ENCODE assay signal across 18 cellular contexts in the genomic region with DNA sequence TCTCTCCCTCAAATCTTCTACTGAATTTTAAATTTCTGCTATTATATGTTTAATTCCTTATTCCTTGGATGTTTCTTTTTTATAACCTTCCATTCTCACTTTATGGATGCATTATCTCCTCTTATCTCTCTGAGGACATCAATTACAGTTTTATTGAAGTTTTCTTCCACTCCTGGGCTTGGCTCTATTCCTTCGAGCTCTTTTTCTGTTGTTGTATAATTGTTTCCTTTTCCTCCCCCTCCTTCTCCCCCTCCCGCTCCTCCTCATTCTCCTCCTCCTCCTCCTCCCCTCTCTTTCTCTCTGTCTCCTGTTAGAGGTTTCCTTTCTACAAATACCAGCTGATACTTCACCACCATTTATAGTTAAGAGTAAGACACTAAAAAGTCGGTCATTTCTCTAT.
A peak's percentile ranks its signal among the peaks of the same experiment; 100 is the strongest.
DNase-seq lines count a peak whose midpoint lies in the region; TF ChIP-seq lines count a peak whose summit lies in the region.
"Had no signal": no experiment of that assay in that cellular context is flagged by ENCODE, and none has a peak within 500 bp of the region (broad histone marks: within the 10 kb centered on the region; RNA-seq: fewer than 3 reads in every experiment).

No MANE protein-coding gene starts in this region.

- no peak for TF ChIP-seq CTCF in adrenal gland (IDR thresholded peaks at IDR 0.05)
- TF ChIP-seq CTCF in nephron (IDR thresholded peaks at IDR 0.05; ENCODE audit: unreplicated experiment in 3 of 3): no peak

- H3K9me3 Mint-ChIP-seq in nephron: no peaks in the 10 kb centered on the region
- H3K9me3 Mint-ChIP-seq in CD8-positive, alpha-beta memory T cell: peaks cover 0 to 2% (median 0%) of the 10 kb centered on the region in 5 donors

- peak; percentile 15 for DNase-seq in NCI-H2029 (lab: John Stamatoyannopoulos, UW)
- DNase-seq in NCI-H2029 treated with DMSO at 0.1 percent for 48 hours (lab: John Stamatoyannopoulos, UW): no peak
- peak in 4 of 7 donors; percentile 24 to 54 (median 42) for DNase-seq in adrenal gland
- DNase-seq in mucosa of gallbladder (ENCODE audit: low spot score): no peak
- no peak for DNase-seq in CD8-positive, alpha-beta memory T cell
- DNase-seq in middle frontal gyrus (ENCODE audit: extremely low spot score, low spot score): no peak
- DNase-seq: AML-193; Calu3; CD4-positive, alpha-beta memory T cell; DMS79 treated with DMSO at 0.1 percent for 48 hours; GF-D8; GOT3; H7 had no signal

- H3K27ac ChIP-seq in adrenal gland: peak overlapping the region in 1 of 5 donors; percentile 19
- H3K27ac ChIP-seq in CD8-positive, alpha-beta memory T cell (ENCODE audit: low read depth, low read length): no peak overlapping the region
- H3K27ac ChIP-seq: 22Rv1, A549, HL-60 had no signal

- no peaks in the 10 kb centered on the region for H3K36me3 ChIP-seq in adrenal gland (replicated peaks in 1 of 2)
- no peaks in the 10 kb centered on the region for H3K36me3 ChIP-seq in CD8-positive, alpha-beta memory T cell (ENCODE audit: insufficient read depth, low read length)

- H3K4me3 ChIP-seq in adrenal gland: no peak overlapping the region
- H3K4me3 ChIP-seq in CD8-positive, alpha-beta memory T cell (ENCODE audit: low read length): no peak overlapping the region
- H3K4me3 ChIP-seq: A549 had no signal

- peaks cover 4% of the 10 kb centered on the region for H3K36me3 Mint-ChIP-seq in nephron (ENCODE audit: low read depth)
- no peaks in the 10 kb centered on the region for H3K36me3 Mint-ChIP-seq in CD8-positive, alpha-beta memory T cell
- H3K36me3 Mint-ChIP-seq: CD14-positive monocyte; CD4-positive, alpha-beta memory T cell had no signal

- H3K27me3 ChIP-seq in adrenal gland: no peaks in the 10 kb centered on the region
- peaks cover 9% of the 10 kb centered on the region for H3K27me3 ChIP-seq in CD8-positive, alpha-beta memory T cell (ENCODE audit: insufficient read depth, low read length, poor library complexity, severe bottlenecking)

- POLR2A ChIA-PET in CD8-positive, alpha-beta memory T cell (lab: Charles Lee): no interaction called here

- H3K4me1 ChIP-seq in adrenal gland (replicated peaks in 1 of 2): peaks cover 24 to 34% of the 10 kb centered on the region in 2 donors
- no peaks in the 10 kb centered on the region for H3K4me1 ChIP-seq in CD8-positive, alpha-beta memory T cell (ENCODE audit: insufficient read depth, low read length)
- H3K4me1 ChIP-seq: A549 had no signal

- no peaks in the 10 kb centered on the region for H3K9me3 ChIP-seq in adrenal gland (replicated peaks in 1 of 3)
- H3K9me3 ChIP-seq in CD8-positive, alpha-beta memory T cell (ENCODE audit: low read length): no peaks in the 10 kb centered on the region
- H3K9me3 ChIP-seq: A549 had no signal

- 10 to 23% (median 14%) methylated on average over 3 of the region's 3 CpGs for WGBS in adrenal gland, 4 donors

- intact Hi-C loops in adrenal gland (cut with DNase I): no loop called here

- CTCF ChIA-PET in CD8-positive, alpha-beta memory T cell (lab: Charles Lee): no interaction called here

- H3K27ac Mint-ChIP-seq in nephron: peak overlapping the region; percentile 14 to 83 (median 72)
- no peak overlapping the region for H3K27ac Mint-ChIP-seq in CD8-positive, alpha-beta memory T cell
- H3K27ac Mint-ChIP-seq: CD14-positive monocyte; CD4-positive, alpha-beta memory T cell had no signal

- H3K4me3 Mint-ChIP-seq in nephron: no peak overlapping the region
- H3K4me3 Mint-ChIP-seq in CD8-positive, alpha-beta memory T cell: no peak overlapping the region
- H3K4me3 Mint-ChIP-seq: CD4-positive, alpha-beta memory T cell had no signal

- peaks cover 40% of the 10 kb centered on the region for H3K4me1 Mint-ChIP-seq in nephron
- H3K4me1 Mint-ChIP-seq in CD8-positive, alpha-beta memory T cell: no peaks in the 10 kb centered on the region
- H3K4me1 Mint-ChIP-seq: CD14-positive monocyte; CD4-positive, alpha-beta memory T cell had no signal

- no peak for TF ChIP-seq POLR2A in adrenal gland (IDR thresholded peaks at IDR 0.05)

- no peaks in the 10 kb centered on the region for H3K27me3 Mint-ChIP-seq in nephron (ENCODE audit: low read depth)
- peaks cover 17 to 40% of the 10 kb centered on the region in 2 donors for H3K27me3 Mint-ChIP-seq in CD8-positive, alpha-beta memory T cell

Comparison
In these comparisons a context has a peak if more than half of its experiments do, and no peak if none do; other contexts are left out.
1. DNase-seq: peak in NCI-H2029 (single experiment) and adrenal gland (4 of 7); none in NCI-H2029 treated with DMSO at 0.1 percent for 48 hours (single experiment), mucosa of gallbladder (single experiment), CD8-positive, alpha-beta memory T cell (0 of 5) and middle frontal gyrus (single experiment).
2. H3K27ac Mint-ChIP-seq: peak in nephron (3 of 3); none in CD8-positive, alpha-beta memory T cell (0 of 8).